ENCODE assay signal across 9 cellular contexts in genomic region chr1:31065310-31066217, GRCh38. TPM values are rescaled to one million over a fixed set of nuclear protein-coding genes. Genes with fewer than 3 reads are reported as not detected.
DNase-seq lines count a peak whose midpoint lies in the region; ATAC-seq, FAIRE-seq and TF ChIP-seq lines count a peak whose summit lies in the region.
"Had no signal": no experiment of that assay in that cellular context is flagged by ENCODE, and none has a peak within 500 bp of the region (broad histone marks: within the 10 kb centered on the region; RNA-seq: fewer than 3 reads in every experiment).

Gene PUM1 (minus strand): TSS chr1:31065717. CDS start chr1:31059566, 6,151 bp downstream.

- H3K36me3 ChIP-seq in keratinocyte (ENCODE audit: control insufficient read depth in 2 of 2, extremely low read depth in 1 of 2, insufficient read depth in 2 of 2, low read length in 2 of 2), result peaks cover 0 to 3% of the 10 kb centered on the region in 2 experiments

- ATAC-seq in GM19025 (IDR thresholded peaks at IDR 0.05; ENCODE audit: low read depth, unreplicated experiment) (peak; percentile 95), HG03342 (IDR thresholded peaks at IDR 0.05; ENCODE audit: unreplicated experiment) (peak; percentile 91)
- ATAC-seq in activated CD4-positive, CD25-positive, alpha-beta regulatory T cell treated with anti-CD3 and anti-CD28 coated beads, Interleukin-2, amount 50 U/mL, for 24 hours, result peak; percentile 99

- H3K4me3 ChIP-seq in keratinocyte (ENCODE audit: control insufficient read depth in 2 of 3, extremely low read depth in 1 of 3, insufficient read depth in 2 of 3, low read depth in 1 of 3, low read length in 3 of 3), result peak within 1 kb of the TSS; percentile 82 to 100 (median 100)

- H3K79me2 ChIP-seq in keratinocyte (ENCODE audit: control insufficient read depth, insufficient read depth, low read length), result peaks cover 50% of the 10 kb centered on the region

- FAIRE-seq in keratinocyte (lab: Jason Lieb, UNC), result peak; percentile 41
- FAIRE-seq: endometrium had no signal

- H3K9me3 ChIP-seq in keratinocyte (ENCODE audit: control insufficient read depth, low read depth, low read length), result no peaks in the 10 kb centered on the region

- peaks cover 22% of the 10 kb centered on the region for H4K20me1 ChIP-seq in keratinocyte (ENCODE audit: control insufficient read depth, extremely low read depth, insufficient read depth, low read length)

- H3K4me2 ChIP-seq in keratinocyte (ENCODE audit: control insufficient read depth, extremely low read depth, insufficient read depth, low read depth, low read length), result peak within 1 kb of the TSS; percentile 82

- no peaks in the 10 kb centered on the region for H3K27me3 ChIP-seq in keratinocyte (ENCODE audit: control insufficient read depth, extremely low read depth, insufficient read depth, low read length)

- peak within 1 kb of the TSS; percentile 93 for H2AFZ ChIP-seq in keratinocyte (ENCODE audit: control insufficient read depth, low read length)

- no peaks in the 10 kb centered on the region for H3K9me1 ChIP-seq in keratinocyte (ENCODE audit: control insufficient read depth, extremely low read depth, insufficient read depth, low read length)

- DNase-seq in AG09319 (ENCODE audit: extremely low read depth, low read depth), result peak; percentile 94
- DNase-seq in NCI-H446 (lab: John Stamatoyannopoulos, UW), result peak; percentile 98 to 99
- DNase-seq in cerebellar cortex (ENCODE audit: low spot score), result peak; percentile 98
- DNase-seq in keratinocyte (ENCODE audit: low read depth, low spot score), result peak; percentile 93
- DNase-seq in stimulated activated CD4-positive, alpha-beta T cell treated with anti-CD3 and anti-CD28 coated beads, Interleukin-15, amount 100 ng/mL, for 1 hour (ENCODE audit: low read depth in 1 of 2, low spot score in 1 of 2), result peak; percentile 96 to 98

- peaks cover 16% of the 10 kb centered on the region for H3K4me1 ChIP-seq in keratinocyte (ENCODE audit: control insufficient read depth, extremely low read depth, insufficient read depth, low read length)

- H3K27ac ChIP-seq in keratinocyte (ENCODE audit: control insufficient read depth, insufficient read depth, low read length), result peak within 1 kb of the TSS; percentile 98

- dilution Hi-C loops in keratinocyte (cut with MboI; ENCODE audit: extremely low pct_ligation_motif_present, low sequenced_read_pairs), result no loop called here

- TF ChIP-seq CTCF in AG09319 (IDR thresholded peaks at IDR 0.05; ENCODE audit: low read depth, low read length) (no peak), keratinocyte (optimal IDR thresholded peaks at IDR 0.05 in 1 of 3, IDR thresholded peaks at IDR 0.05 in 1 of 3, conservative IDR thresholded peaks at IDR 0.05 in 1 of 3; ENCODE audit: extremely low read depth in 1 of 3, insufficient read depth in 2 of 3, low read length in 3 of 3) (no peak)

- H3K9ac ChIP-seq in keratinocyte (ENCODE audit: control insufficient read depth, extremely low read depth, insufficient read depth, low read length), result peak within 1 kb of the TSS; percentile 100

RNA-seq across cellular contexts. Expression of gene PUM1, which starts in this region (rescaled TPM):
- 64.0 to 86.4 TPM (median 68.6 TPM) in 3 replicates for polyA plus RNA-seq in keratinocyte
- polyA plus RNA-seq in keratinocyte (2011; ENCODE audit: low read depth), result 56.7 TPM
- 53.6 and 62.4 TPM in 2 replicates for polyA plus RNA-seq in keratinocyte (2011; cell fraction: cytosol; rRNA removed)
- 145 and 192 TPM in 2 replicates for polyA plus RNA-seq in keratinocyte (2011; cell fraction: nucleus; rRNA removed)
- polyA plus RNA-seq in keratinocyte (2012; ENCODE audit: low replicate concordance), result 41.4 and 57.5 TPM in 2 replicates
- 299 to 558 TPM (median 361 TPM) in 3 replicates for polyA minus RNA-seq in keratinocyte
- polyA minus RNA-seq in keratinocyte (2011; cell fraction: cytosol; rRNA and poly(A)+ RNA removed), result 75.8 TPM
- polyA minus RNA-seq in keratinocyte (2011; cell fraction: nucleus; rRNA and poly(A)+ RNA removed), result 119 and 208 TPM in 2 replicates

Comparison
In these comparisons a context has a peak if more than half of its experiments do, and no peak if none do; other contexts are left out.
1. Peak in every context shown above with its lines: DNase-seq, ATAC-seq, H3K4me3 ChIP-seq and H3K27ac ChIP-seq.